In the genomic region with DNA sequence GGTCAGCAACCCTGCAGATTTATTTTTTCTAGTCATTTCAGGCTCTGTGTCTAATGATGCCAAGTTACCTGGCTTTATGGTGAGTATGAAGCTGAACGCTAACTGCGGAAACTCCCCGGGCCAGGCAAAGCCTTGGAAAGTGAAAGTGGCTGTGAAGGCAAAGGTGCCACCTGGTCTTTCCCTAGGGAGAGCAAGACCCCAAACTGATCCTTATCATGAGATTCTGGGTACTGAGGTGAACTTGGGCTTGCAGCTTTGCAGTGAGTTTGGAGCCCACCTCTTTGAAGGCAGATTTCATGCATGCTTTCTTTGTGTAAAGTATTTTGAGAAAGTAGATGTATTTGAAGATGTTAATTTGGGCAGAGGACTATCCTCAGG, we compare ENCODE assay signal across 8 cellular contexts.
DNase-seq lines count a peak whose midpoint lies in the region; TF ChIP-seq lines count a peak whose summit lies in the region.

No MANE protein-coding gene starts in this region.

- no peaks in the 10 kb centered on the region for H3K36me3 Mint-ChIP-seq in HFFc6 (ENCODE audit: low read depth)

- no peak overlapping the region for H3K14ac ChIP-seq in neuronal stem cell (ENCODE audit: low read length)

- no CpG with 5 or more reads among the region's 3 CpGs for WGBS in neuronal stem cell (ENCODE audit: extremely low coverage in 2 of 2, insufficient read length in 2 of 2, insufficient replicate concordance in 1 of 2), 2 donors

- no peak overlapping the region for H2BK15ac ChIP-seq in neuronal stem cell (ENCODE audit: low read length)

- H3K4ac ChIP-seq in neuronal stem cell (ENCODE audit: low read length) = no peak overlapping the region

- peaks cover 3 to 19% of the 10 kb centered on the region in 2 donors for H3K4me1 ChIP-seq in neuronal stem cell (ENCODE audit: control insufficient read depth in 2 of 2, insufficient read depth in 1 of 2, low read depth in 1 of 2, low read length in 2 of 2)
- H3K4me1 ChIP-seq in vagina = peaks cover 15% of the 10 kb centered on the region

- H2BK120ac ChIP-seq in neuronal stem cell (ENCODE audit: low read depth, low read length) = no peak overlapping the region

- H2BK5ac ChIP-seq in neuronal stem cell (ENCODE audit: low read length) = no peak overlapping the region

- H2AK5ac ChIP-seq in neuronal stem cell (ENCODE audit: low read depth, low read length) = no peak overlapping the region

- no peak overlapping the region for H2BK12ac ChIP-seq in neuronal stem cell (ENCODE audit: low read length)

- no peaks in the 10 kb centered on the region for H3K9me3 ChIP-seq in neuronal stem cell (replicated peaks in 1 of 2; ENCODE audit: control insufficient read depth in 2 of 2, insufficient read depth in 1 of 2, low read depth in 1 of 2, low read length in 2 of 2)
- H3K9me3 ChIP-seq in vagina = no peaks in the 10 kb centered on the region

- no peak overlapping the region for H3K27ac Mint-ChIP-seq in HFFc6

- H3K4me3 Mint-ChIP-seq in HFFc6 = peak overlapping the region; percentile 82; the same call in 1 of the 2 replicates

- H3K27me3 ChIP-seq in neuronal stem cell (ENCODE audit: control insufficient read depth in 3 of 3, insufficient read depth in 3 of 3, low read depth in 1 of 3, low read length in 3 of 3) (no peaks in the 10 kb centered on the region), vagina (no peaks in the 10 kb centered on the region)

- H3K36me3 ChIP-seq in neuronal stem cell (replicated peaks in 1 of 2; ENCODE audit: control insufficient read depth in 2 of 2, insufficient read depth in 2 of 2, low read length in 2 of 2) (no peaks in the 10 kb centered on the region), vagina (no peaks in the 10 kb centered on the region)

- no peak for TF ChIP-seq CTCF in HFFc6 (IDR thresholded peaks at IDR 0.05)
- TF ChIP-seq CTCF in vagina (IDR thresholded peaks at IDR 0.05) = no peak

- intact Hi-C loops in vagina (cut with DNase I) = loop anchor here (5.0 kb wide), 1 partner anchor 530 kb away; no protein-coding TSS in a partner anchor

- H3K27me3 Mint-ChIP-seq in HFFc6 (ENCODE audit: insufficient read depth) = peaks cover 11% of the 10 kb centered on the region

- no peak overlapping the region for H3K23ac ChIP-seq in neuronal stem cell (ENCODE audit: low read depth, low read length, poor library complexity)

- H3K27ac ChIP-seq in neuronal stem cell (replicated peaks; ENCODE audit: low read length) = no peak overlapping the region
- H3K27ac ChIP-seq in vagina = no peak overlapping the region

- DNase-seq in NCI-H2196 (lab: John Stamatoyannopoulos, UW; ENCODE audit: unreplicated experiment) (peak; percentile 16), NCI-H2196 treated with DMSO at 0.1 percent for 48 hours (lab: John Stamatoyannopoulos, UW; ENCODE audit: unreplicated experiment) (no peak), HFFc6 (no peak), neuronal stem cell (ENCODE audit: low spot score) (no peak), vagina (ENCODE audit: extremely low spot score in 2 of 2) (no peak), NCI-H1092 treated with DMSO at 0.1 percent for 48 hours (lab: John Stamatoyannopoulos, UW) (no peak)
- peak; percentile 21 to 26 for DNase-seq in activated T-cell treated with anti-CD3 and anti-CD28 coated beads, Interleukin-2, amount 50 U/mL, for 48 hours
- no peak for DNase-seq in activated CD8-positive, alpha-beta memory T cell treated with anti-CD3 and anti-CD28 coated beads, Interleukin-2, amount 50 U/mL, for 4 hours

- H3K4me2 ChIP-seq in neuronal stem cell (ENCODE audit: insufficient read depth, low read length, poor library complexity, severe bottlenecking) = no peak overlapping the region

- H3K9me3 Mint-ChIP-seq in HFFc6 = no peaks in the 10 kb centered on the region

- no peak overlapping the region for H3K18ac ChIP-seq in neuronal stem cell (ENCODE audit: low read length)

- no peak overlapping the region for H3K9ac ChIP-seq in neuronal stem cell (ENCODE audit: low read depth, low read length, poor library complexity)

- peaks cover 19% of the 10 kb centered on the region for H3K4me1 Mint-ChIP-seq in HFFc6 (ENCODE audit: low read depth)

- H4K8ac ChIP-seq in neuronal stem cell (ENCODE audit: low read depth, low read length) = no peak overlapping the region

- peak overlapping the region; percentile 79 for H2AFZ ChIP-seq in neuronal stem cell (ENCODE audit: low read length)

- H3K4me3 ChIP-seq in neuronal stem cell (ENCODE audit: low read length in 2 of 2) (no peak overlapping the region), vagina (peak overlapping the region in 1 of 2 donors; percentile 24)

- TF ChIP-seq POLR2A in vagina (IDR thresholded peaks at IDR 0.05) = no peak

- H3K79me1 ChIP-seq in neuronal stem cell (ENCODE audit: low read depth, low read length) = no peaks in the 10 kb centered on the region

- no peak overlapping the region for H4K91ac ChIP-seq in neuronal stem cell (ENCODE audit: low read depth, low read length, poor library complexity)

Comparison
In these comparisons a context has a peak if more than half of its experiments do, and no peak if none do; other contexts are left out.
1. DNase-seq: peak in NCI-H2196 (single experiment) and activated T-cell treated with anti-CD3 and anti-CD28 coated beads, Interleukin-2, amount 50 U/mL, for 48 hours (2 of 2); none in NCI-H2196 treated with DMSO at 0.1 percent for 48 hours (single experiment), HFFc6 (single experiment), neuronal stem cell (single experiment), vagina (0 of 2), NCI-H1092 treated with DMSO at 0.1 percent for 48 hours (single experiment) and activated CD8-positive, alpha-beta memory T cell treated with anti-CD3 and anti-CD28 coated beads, Interleukin-2, amount 50 U/mL, for 4 hours (single experiment).